In the genomic region with DNA sequence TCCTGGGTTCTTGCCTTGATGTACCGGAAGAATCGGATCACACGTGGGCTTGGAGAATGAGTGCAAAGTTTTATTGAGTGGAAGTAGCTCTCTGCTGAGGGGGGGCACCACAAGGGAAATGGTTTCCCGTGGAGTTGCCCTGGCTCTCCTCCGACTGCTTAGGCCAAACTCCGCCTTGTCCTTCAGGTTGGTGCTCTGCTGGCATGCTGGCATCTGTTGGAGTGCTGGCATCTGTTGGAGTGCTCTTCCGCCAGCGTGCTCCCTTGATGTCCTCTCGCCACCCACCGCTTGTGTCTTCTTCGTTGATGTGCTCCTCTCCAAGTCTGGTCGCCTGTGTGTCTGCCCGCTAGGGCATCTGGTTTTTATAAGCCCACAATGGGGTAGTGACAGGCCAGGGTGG, we compare ENCODE assay signal across 13 cellular contexts.
DNase-seq lines count a peak whose midpoint lies in the region; ATAC-seq, FAIRE-seq and TF ChIP-seq lines count a peak whose summit lies in the region.
"Had no signal": no experiment of that assay in that cellular context is flagged by ENCODE, and none has a peak within 500 bp of the region (broad histone marks: within the 10 kb centered on the region; RNA-seq: fewer than 3 reads in every experiment).

No MANE protein-coding gene starts in this region.

- H3K36me3 Mint-ChIP-seq in Calu3 (ENCODE audit: insufficient read depth, unreplicated experiment) (no peaks in the 10 kb centered on the region), HFFc6 (ENCODE audit: low read depth) (no peaks in the 10 kb centered on the region)
- H3K36me3 Mint-ChIP-seq: CD4-positive, CD25-positive, alpha-beta regulatory T cell had no signal

- no peak overlapping the region for H3K9ac ChIP-seq in kidney (ENCODE audit: low read length in 2 of 2)
- H3K9ac ChIP-seq: BLaER1 treated with 17β-estradiol and CSF1 and Interleukin-3, amounts not matched to agents 10 nM and 100 nM had no signal

- H3K9me3 ChIP-seq in gastroesophageal sphincter (no peaks in the 10 kb centered on the region), kidney (ENCODE audit: control insufficient read depth in 1 of 2, low read length in 2 of 2) (no peaks in the 10 kb centered on the region)
- H3K9me3 ChIP-seq: BLaER1 treated with 17β-estradiol and CSF1 and Interleukin-3, amounts not matched to agents 10 nM and 100 nM had no signal

- no peak overlapping the region for H3K4me3 ChIP-seq in bronchial epithelial cell (ENCODE audit: low read depth, low read length)
- no peak overlapping the region for H3K4me3 ChIP-seq in gastroesophageal sphincter
- no peak overlapping the region for H3K4me3 ChIP-seq in kidney (ENCODE audit: low read length in 2 of 2)
- H3K4me3 ChIP-seq: BLaER1 treated with 17β-estradiol and CSF1 and Interleukin-3, amounts not matched to agents 10 nM and 100 nM; GM12878 had no signal

- H3K27ac Mint-ChIP-seq in Calu3 (ENCODE audit: unreplicated experiment) (no peak overlapping the region), HFFc6 (no peak overlapping the region)
- H3K27ac Mint-ChIP-seq: CD4-positive, CD25-positive, alpha-beta regulatory T cell had no signal

- no peak for DNase-seq in Calu3
- DNase-seq in HFFc6: no peak
- DNase-seq in bronchial epithelial cell (ENCODE audit: low read depth): no peak
- peak; percentile 51 for DNase-seq in posterior vena cava (ENCODE audit: low spot score)
- no peak for DNase-seq in UCSD-AML1 (lab: John Stamatoyannopoulos, UW; ENCODE audit: unreplicated experiment)
- DNase-seq in kidney: no peak
- DNase-seq: CD4-positive, CD25-positive, alpha-beta regulatory T cell; DMS 273 treated with DMSO at 0.1 percent for 48 hours; DMS79 had no signal

- TF ChIP-seq POLR2A in gastroesophageal sphincter (IDR thresholded peaks at IDR 0.05): no peak

- H3K27ac ChIP-seq in gastroesophageal sphincter: no peak overlapping the region
- H3K27ac ChIP-seq in kidney (ENCODE audit: low read depth in 2 of 2, low read length in 2 of 2): no peak overlapping the region
- H3K27ac ChIP-seq: BLaER1 treated with 17β-estradiol and CSF1 and Interleukin-3, amounts not matched to agents 10 nM and 100 nM had no signal

- no peaks in the 10 kb centered on the region for H3K27me3 Mint-ChIP-seq in Calu3 (ENCODE audit: unreplicated experiment)
- no peaks in the 10 kb centered on the region; the same call in 1 of the 2 replicates for H3K27me3 Mint-ChIP-seq in HFFc6 (ENCODE audit: insufficient read depth)
- H3K27me3 Mint-ChIP-seq: CD4-positive, CD25-positive, alpha-beta regulatory T cell had no signal

- 73 to 100% methylated on average over 3 to 5 of the region's 13 CpGs for WGBS in gastroesophageal sphincter (ENCODE audit: low coverage in 1 of 2), 2 donors

- no peak for TF ChIP-seq EP300 in gastroesophageal sphincter (IDR thresholded peaks at IDR 0.05)

- no peaks in the 10 kb centered on the region for H3K9me3 Mint-ChIP-seq in Calu3 (ENCODE audit: low read depth, unreplicated experiment)
- H3K9me3 Mint-ChIP-seq in HFFc6: no peaks in the 10 kb centered on the region

- H3K4me3 Mint-ChIP-seq in Calu3 (ENCODE audit: low read depth, unreplicated experiment) (peak overlapping the region; percentile 5), HFFc6 (peak overlapping the region; percentile 44; the same call in 1 of the 2 replicates)
- H3K4me3 Mint-ChIP-seq: CD4-positive, CD25-positive, alpha-beta regulatory T cell had no signal

- no TSS peak for BruUV-seq in Calu3 (replicated peaks; lab: Mats Ljungman, UMichigan)

- no peaks in the 10 kb centered on the region for H3K4me1 ChIP-seq in gastroesophageal sphincter
- H3K4me1 ChIP-seq in kidney (ENCODE audit: control insufficient read depth in 1 of 2, insufficient read depth in 1 of 2, low read depth in 1 of 2, low read length in 2 of 2): no peaks in the 10 kb centered on the region
- H3K4me1 ChIP-seq: BLaER1 treated with 17β-estradiol and CSF1 and Interleukin-3, amounts not matched to agents 10 nM and 100 nM had no signal

- FAIRE-seq in bronchial epithelial cell (lab: Jason Lieb, UNC): peak; percentile 23
- FAIRE-seq in kidney (lab: Jason Lieb, UNC): no peak
- FAIRE-seq: GM12878, GM18507 had no signal

- TF ChIP-seq CTCF in Calu3 (IDR thresholded peaks at IDR 0.05; ENCODE audit: unreplicated experiment): no peak
- no peak for TF ChIP-seq CTCF in HFFc6 (IDR thresholded peaks at IDR 0.05)
- no peak for TF ChIP-seq CTCF in bronchial epithelial cell (IDR thresholded peaks at IDR 0.05; ENCODE audit: insufficient read depth, low read length, severe bottlenecking)
- no peak for TF ChIP-seq CTCF in gastroesophageal sphincter (IDR thresholded peaks at IDR 0.05)
- TF ChIP-seq CTCF in kidney (IDR thresholded peaks at IDR 0.05; ENCODE audit: borderline replicate concordance, extremely low read depth, insufficient read depth): no peak

- no peaks in the 10 kb centered on the region for H3K27me3 ChIP-seq in bronchial epithelial cell (ENCODE audit: control insufficient read depth, insufficient read depth, low read length)
- H3K27me3 ChIP-seq in gastroesophageal sphincter: no peaks in the 10 kb centered on the region
- H3K27me3 ChIP-seq: BLaER1 treated with 17β-estradiol and CSF1 and Interleukin-3, amounts not matched to agents 10 nM and 100 nM had no signal

- no peaks in the 10 kb centered on the region for H3K36me3 ChIP-seq in bronchial epithelial cell (ENCODE audit: control insufficient read depth, insufficient read depth, low read length)
- no peaks in the 10 kb centered on the region for H3K36me3 ChIP-seq in gastroesophageal sphincter
- no peaks in the 10 kb centered on the region for H3K36me3 ChIP-seq in kidney (ENCODE audit: control insufficient read depth in 1 of 2, insufficient read depth in 2 of 2, low read length in 2 of 2)
- H3K36me3 ChIP-seq: BLaER1 treated with 17β-estradiol and CSF1 and Interleukin-3, amounts not matched to agents 10 nM and 100 nM had no signal

- ATAC-seq in gastroesophageal sphincter: no peak
- ATAC-seq: GM12878 had no signal

- CTCF ChIA-PET in Calu3 (lab: Charles Lee): no interaction called here

- intact Hi-C loops in Calu3 (cut with micrococcal nuclease; ENCODE audit: unreplicated experiment): no loop called here
- intact Hi-C loops in posterior vena cava (cut with DNase I): no loop called here
- intact Hi-C loops in kidney (cut with DNase I): no loop called here

- H3K4me1 Mint-ChIP-seq in Calu3 (ENCODE audit: low read depth, unreplicated experiment) (peaks cover 9% of the 10 kb centered on the region), HFFc6 (ENCODE audit: low read depth) (peaks cover 5% of the 10 kb centered on the region; the same call in 1 of the 2 replicates)
- H3K4me1 Mint-ChIP-seq: CD4-positive, CD25-positive, alpha-beta regulatory T cell had no signal
